In genomic region chr14:50948205-50948604, GRCh38 we compare ENCODE assay signal across 26 cellular contexts. TPM values are rescaled to one million over a fixed set of nuclear protein-coding genes. Genes with fewer than 3 reads are reported as not detected.
"Had no signal": no experiment of that assay in that cellular context is flagged by ENCODE, and none has a peak within 500 bp of the region (broad histone marks: within the 10 kb centered on the region; RNA-seq: fewer than 3 reads in every experiment).

No MANE protein-coding gene starts in this region.

- DNase-seq: islet precursor cell; left ventricle myocardium inferior; mesendoderm; naive B cell; natural killer cell; pancreas; posterior cingulate gyrus; retina; right cardiac atrium; sigmoid colon; small intestine; spleen; stimulated activated CD4-positive, alpha-beta T cell treated with anti-CD3 and anti-CD28 coated beads, Interleukin-4, amount 100 ng/mL, for 24 hours; stimulated activated naive CD4-positive, alpha-beta T cell; testis; thyroid gland; transverse colon; upper lobe of left lung had no signal

- H3K4me3 Mint-ChIP-seq: mesothelial cell of epicardium; natural killer cell; stimulated activated effector memory CD8-positive, alpha-beta T cell treated with anti-CD3 and anti-CD28 coated beads, Interleukin-12 subunit alpha, Interleukin-12 subunit beta, amount 100 ng/mL, for 72 hours; stimulated activated naive CD8-positive, alpha-beta T cell treated with anti-CD3 and anti-CD28 coated beads, Interleukin-15, Interleukin-2, amounts not matched to agents 100 ng/mL and 50 ng/mL, for 24 hours had no signal

- H3K36me3 Mint-ChIP-seq: mesothelial cell of epicardium; naive B cell; natural killer cell; stimulated activated effector memory CD8-positive, alpha-beta T cell treated with anti-CD3 and anti-CD28 coated beads, Interleukin-12 subunit alpha, Interleukin-12 subunit beta, amount 100 ng/mL, for 72 hours had no signal

- H3K9me3 Mint-ChIP-seq: mesothelial cell of epicardium; natural killer cell; stimulated activated effector memory CD8-positive, alpha-beta T cell treated with anti-CD3 and anti-CD28 coated beads, Interleukin-12 subunit alpha, Interleukin-12 subunit beta, amount 100 ng/mL, for 72 hours; stimulated activated naive CD8-positive, alpha-beta T cell treated with anti-CD3 and anti-CD28 coated beads, Interleukin-15, Interleukin-2, amounts not matched to agents 100 ng/mL and 50 ng/mL, for 24 hours had no signal

- H3K9me3 ChIP-seq: pancreas, prostate gland, sigmoid colon, testis, thyroid gland, transverse colon, upper lobe of left lung, vagina had no signal

- FAIRE-seq: pancreas, small intestine had no signal

- H3K79me2 ChIP-seq: hepatocyte had no signal

- H3K27ac Mint-ChIP-seq: natural killer cell; stimulated activated effector memory CD8-positive, alpha-beta T cell treated with anti-CD3 and anti-CD28 coated beads, Interleukin-12 subunit alpha, Interleukin-12 subunit beta, amount 100 ng/mL, for 72 hours had no signal

- H3K4me1 ChIP-seq: pancreas, prostate gland, thyroid gland had no signal

- ATAC-seq: natural killer cell, pancreas, right cardiac atrium had no signal

- H3K4me2 ChIP-seq: hepatocyte had no signal

- H3K27ac ChIP-seq: left ventricle myocardium inferior, pancreas, spleen, thyroid gland, transverse colon, upper lobe of left lung, vagina had no signal

- H3K36me3 ChIP-seq: left ventricle myocardium inferior, pancreas, prostate gland, sigmoid colon, spleen, thyroid gland, transverse colon, upper lobe of left lung, vagina had no signal

- H3K27me3 ChIP-seq: hepatocyte, pancreas, sigmoid colon, testis, thyroid gland, transverse colon, upper lobe of left lung, vagina had no signal

- H3K4me3 ChIP-seq: hepatocyte, left ventricle myocardium inferior, lung, pancreas, prostate gland, sigmoid colon, spleen, testis, thyroid gland, transverse colon, upper lobe of left lung, vagina had no signal

RNA-seq across cellular contexts. Expression of gene PYGL, which starts 3.9 kb away (rescaled TPM):
- polyA plus RNA-seq: neural cell had no signal
